19 cellular contexts compared by ENCODE assay signal in the genomic region with DNA sequence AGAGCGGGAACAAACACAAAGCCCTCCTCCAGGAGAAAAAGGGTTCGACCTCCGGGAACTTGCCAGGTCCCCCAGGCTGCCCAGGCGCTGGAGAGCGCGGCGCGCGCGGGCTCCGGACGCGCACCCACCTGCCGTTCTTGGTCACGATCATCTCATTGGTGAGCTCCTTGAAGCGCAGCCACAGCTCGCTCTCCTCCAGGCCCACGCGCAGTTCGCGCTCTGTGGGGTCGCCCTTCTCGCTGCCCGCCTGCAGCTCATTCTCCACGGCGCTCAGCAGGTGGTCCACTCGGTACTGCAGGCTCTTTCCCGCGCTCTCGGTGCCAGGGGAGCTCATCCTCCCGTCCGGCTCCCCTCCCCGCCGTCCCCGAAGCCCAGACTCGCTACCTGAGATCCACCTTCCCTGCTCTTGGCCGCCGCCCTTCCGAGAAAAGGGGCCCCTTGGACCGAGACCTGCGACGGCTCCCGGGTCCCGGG. TPM values are rescaled to one million over a fixed set of nuclear protein-coding genes. Genes with fewer than 3 reads are reported as not detected.
DNase-seq lines count a peak whose midpoint lies in the region; ATAC-seq and TF ChIP-seq lines count a peak whose summit lies in the region.
"Had no signal": no experiment of that assay in that cellular context is flagged by ENCODE, and none has a peak within 500 bp of the region (broad histone marks: within the 10 kb centered on the region; RNA-seq: fewer than 3 reads in every experiment).

No MANE protein-coding gene starts in this region.

- no peaks in the 10 kb centered on the region for H3K9me3 Mint-ChIP-seq in chondrocyte (ENCODE audit: low read depth)

- DNase-seq in heart left ventricle (no peak), cardiac septum (ENCODE audit: low spot score) (no peak), NT2/D1 (ENCODE audit: low read depth, low spot score) (no peak), stomach (no peak), chondrocyte (ENCODE audit: low spot score) (no peak), transverse colon (no peak)
- DNase-seq: activated CD4-positive, alpha-beta T cell treated with anti-CD3 and anti-CD28 coated beads for 4 hours; midbrain; NCI-H2171; stimulated activated CD4-positive, alpha-beta T cell treated with anti-CD3 and anti-CD28 coated beads, Interleukin-4, amount 100 ng/mL, for 1 hour; stimulated activated naive CD4-positive, alpha-beta T cell; T-helper 1 cell had no signal

- no peak overlapping the region for H3K27ac Mint-ChIP-seq in chondrocyte (ENCODE audit: unreplicated experiment)

- H3K36me3 ChIP-seq in heart left ventricle (no peaks in the 10 kb centered on the region), NT2/D1 (ENCODE audit: insufficient read depth, insufficient read length, low read length) (peaks cover 19% of the 10 kb centered on the region), iPS-20b (ENCODE audit: insufficient read depth, low read depth, low read length) (no peaks in the 10 kb centered on the region), stomach (no peaks in the 10 kb centered on the region), transverse colon (no peaks in the 10 kb centered on the region)

- peaks cover 72% of the 10 kb centered on the region for H3K27me3 Mint-ChIP-seq in chondrocyte (ENCODE audit: low read depth)

- in situ Hi-C loops in transverse colon (cut with MboI; ENCODE audit: low pct_ligation_motif_present in 1 of 4, low pct_unique_long_range_greater_than_20kb in 1 of 4, low sequenced_read_pairs in 3 of 4): no loop called here

- TF ChIP-seq EP300 in stomach (IDR thresholded peaks at IDR 0.05) (no peak), transverse colon (IDR thresholded peaks at IDR 0.05; ENCODE audit: low read depth) (no peak)

- peaks cover 8% of the 10 kb centered on the region for H3K4me1 Mint-ChIP-seq in chondrocyte (ENCODE audit: low read depth)

- no peak for TF ChIP-seq POLR2A in heart left ventricle (IDR thresholded peaks at IDR 0.05)
- TF ChIP-seq POLR2A in stomach (IDR thresholded peaks at IDR 0.05): no peak
- TF ChIP-seq POLR2A in transverse colon (IDR thresholded peaks at IDR 0.05): no peak

- 1 to 3% (median 2%) methylated on average over 36 to 44 of the region's 44 CpGs for WGBS in heart left ventricle, 4 donors
- WGBS in stomach, 5 donors: 1 to 5% (median 3%) methylated on average over 15 to 44 of the region's 44 CpGs
- 11 to 14% methylated on average over 15 to 39 of the region's 44 CpGs for WGBS in transverse colon (ENCODE audit: low coverage in 1 of 2), 2 donors

- H3K27me3 ChIP-seq in heart left ventricle: peaks cover 36 to 100% (median 84%) of the 10 kb centered on the region in 9 donors
- peaks cover 91% of the 10 kb centered on the region for H3K27me3 ChIP-seq in NT2/D1 (ENCODE audit: insufficient read depth, insufficient read length)
- H3K27me3 ChIP-seq in iPS-20b (ENCODE audit: insufficient read depth, low read length): peaks cover 100% of the 10 kb centered on the region
- peaks cover 22 to 100% (median 69%) of the 10 kb centered on the region in 3 donors for H3K27me3 ChIP-seq in stomach
- peaks cover 96% of the 10 kb centered on the region for H3K27me3 ChIP-seq in transverse colon

- H3K27ac ChIP-seq in heart left ventricle: no peak overlapping the region
- no peak overlapping the region for H3K27ac ChIP-seq in iPS-20b (ENCODE audit: low read length)
- no peak overlapping the region for H3K27ac ChIP-seq in stomach
- H3K27ac ChIP-seq in transverse colon: no peak overlapping the region
- H3K27ac ChIP-seq: HL-60 had no signal

- peaks cover 7 to 34% (median 20%) of the 10 kb centered on the region in 12 donors for H3K4me1 ChIP-seq in heart left ventricle
- H3K4me1 ChIP-seq in NT2/D1 (ENCODE audit: insufficient read depth, insufficient read length): peaks cover 2% of the 10 kb centered on the region
- peaks cover 7% of the 10 kb centered on the region; the same call in 1 of the 2 replicates for H3K4me1 ChIP-seq in iPS-20b (ENCODE audit: insufficient read depth, low read length)
- H3K4me1 ChIP-seq in stomach: peaks cover 25 to 44% (median 38%) of the 10 kb centered on the region in 4 donors
- H3K4me1 ChIP-seq in transverse colon: peaks cover 7 to 28% (median 20%) of the 10 kb centered on the region in 4 donors

- no peak overlapping the region for H3K4me3 Mint-ChIP-seq in chondrocyte (ENCODE audit: unreplicated experiment)

- H3K4me3 ChIP-seq in heart left ventricle (peak overlapping the region in 7 of 12 donors; percentile 6 to 47 (median 28)), NT2/D1 (ENCODE audit: insufficient read length, low read depth) (peak overlapping the region; percentile 43), iPS-20b (ENCODE audit: low read length) (peak overlapping the region; percentile 68), stomach (peak overlapping the region; percentile 28 to 50 (median 39)), transverse colon (no peak overlapping the region)

- H3K36me3 Mint-ChIP-seq in chondrocyte (ENCODE audit: low read depth): no peaks in the 10 kb centered on the region

- TF ChIP-seq CTCF in heart left ventricle (IDR thresholded peaks at IDR 0.05) (no peak), stomach (IDR thresholded peaks at IDR 0.05) (no peak), chondrocyte (IDR thresholded peaks at IDR 0.05) (no peak), transverse colon (IDR thresholded peaks at IDR 0.05) (no peak)

- H3K9ac ChIP-seq in NT2/D1 (ENCODE audit: insufficient read length, low read depth): peak overlapping the region; percentile 61
- H3K9ac ChIP-seq in iPS-20b (ENCODE audit: low read depth, low read length): no peak overlapping the region

- intact Hi-C loops in heart left ventricle (cut with DNase I) (no loop called here), cardiac septum (cut with DNase I) (no loop called here), stomach (cut with DNase I; ENCODE audit: low total_unique reads) (no loop called here), transverse colon (cut with DNase I; ENCODE audit: low total_unique reads) (no loop called here)

- no peaks in the 10 kb centered on the region for H3K9me3 ChIP-seq in heart left ventricle
- H3K9me3 ChIP-seq in NT2/D1 (ENCODE audit: insufficient read depth, low read length): no peaks in the 10 kb centered on the region
- no peaks in the 10 kb centered on the region for H3K9me3 ChIP-seq in iPS-20b (ENCODE audit: insufficient read depth, low read depth, low read length)
- no peaks in the 10 kb centered on the region for H3K9me3 ChIP-seq in stomach
- H3K9me3 ChIP-seq in transverse colon: no peaks in the 10 kb centered on the region

- ATAC-seq in heart left ventricle (no peak), HG03432 (IDR thresholded peaks at IDR 0.05; ENCODE audit: unreplicated experiment) (no peak)
- ATAC-seq: Panc1 had no signal

RNA-seq across cellular contexts. Expression of gene TBXT, which starts 0.4 kb away (rescaled TPM):
- total RNA-seq in heart left ventricle (under 1 TPM in 1 of 9 donors, not detected in 8; 0.25 TPM), cardiac septum (not detected), stomach (not detected), chondrocyte (not detected in 3 replicates), transverse colon (not detected)
- polyA plus RNA-seq in heart left ventricle (not detected), stomach (not detected)
- total RNA-seq: endothelial cell of umbilical vein, M059J, pulmonary artery endothelial cell had no signal
- polyA plus RNA-seq: endothelial cell of umbilical vein had no signal

Comparison
In these comparisons a context has a peak if more than half of its experiments do, and no peak if none do; other contexts are left out.
1. H3K4me3 ChIP-seq: peak in heart left ventricle (7 of 12), NT2/D1 (single experiment), iPS-20b (single experiment) and stomach (4 of 4); none in transverse colon (0 of 4).